13 cellular contexts compared by ENCODE assay signal in genomic region chrX:83008415-83008814, GRCh38.
A peak's percentile ranks its signal among the peaks of the same experiment; 100 is the strongest.
DNase-seq lines count a peak whose midpoint lies in the region; ATAC-seq and TF ChIP-seq lines count a peak whose summit lies in the region.
"Had no signal": no experiment of that assay in that cellular context is flagged by ENCODE, and none has a peak within 500 bp of the region (broad histone marks: within the 10 kb centered on the region; RNA-seq: fewer than 3 reads in every experiment).

No MANE protein-coding gene starts in this region.

- no peaks in the 10 kb centered on the region for H3K9me3 Mint-ChIP-seq in activated CD4-positive, alpha-beta memory T cell treated with anti-CD3 and anti-CD28 coated beads, Interleukin-2, amount 10 ng/mL, durations not matched to agents 7 days and 5 days
- H3K9me3 Mint-ChIP-seq: CD4-positive, alpha-beta memory T cell; dendritic cell treated with granulocyte-macrophage colony-stimulating factor and Interleukin-4, amounts not matched to agents 40 ng/mL and 50 ng/mL, for 4 days had no signal

- CTCF ChIA-PET in Panc1 (lab: Charles Lee): no interaction called here
- CTCF ChIA-PET in activated CD4-positive, alpha-beta memory T cell treated with anti-CD3 and anti-CD28 coated beads, Interleukin-2, amount 10 ng/mL, durations not matched to agents 7 days and 5 days (lab: Charles Lee): no interaction called here

- H3K27me3 ChIP-seq in Panc1 (ENCODE audit: control insufficient read depth, insufficient read depth, low read length): no peaks in the 10 kb centered on the region

- BruUV-seq in Panc1 (replicated peaks; lab: Mats Ljungman, UMichigan): no TSS peak

- no peaks in the 10 kb centered on the region for H3K27me3 Mint-ChIP-seq in activated CD4-positive, alpha-beta memory T cell treated with anti-CD3 and anti-CD28 coated beads, Interleukin-2, amount 10 ng/mL, durations not matched to agents 7 days and 5 days
- H3K27me3 Mint-ChIP-seq: CD4-positive, alpha-beta memory T cell; dendritic cell treated with granulocyte-macrophage colony-stimulating factor and Interleukin-4, amounts not matched to agents 40 ng/mL and 50 ng/mL, for 4 days had no signal

- in situ Hi-C loops in ACHN (cut with HindIII; ENCODE audit: low pct_ligation_motif_present, low pct_unique_long_range_greater_than_20kb, low sequenced_read_pairs) (no loop called here), GM13977 (cut with MboI; ENCODE audit: low pct_unique_long_range_greater_than_20kb, low sequenced_read_pairs, unreplicated experiment) (no loop called here), Panc1 (cut with HindIII; ENCODE audit: low pct_unique_long_range_greater_than_20kb, low sequenced_read_pairs) (no loop called here)

- H3K36me3 Mint-ChIP-seq in activated CD4-positive, alpha-beta memory T cell treated with anti-CD3 and anti-CD28 coated beads, Interleukin-2, amount 10 ng/mL, durations not matched to agents 7 days and 5 days (ENCODE audit: low read depth): no peaks in the 10 kb centered on the region
- H3K36me3 Mint-ChIP-seq: CD4-positive, alpha-beta memory T cell had no signal

- ATAC-seq in Panc1: no peak

- DNase-seq in ACHN (peak; percentile 1), GM13977 (ENCODE audit: low spot score) (no peak), Panc1 (ENCODE audit: low read depth, low spot score) (no peak), fibroblast of mammary gland (ENCODE audit: low read depth) (peak; percentile 1), H4 (ENCODE audit: low spot score) (no peak), GM20000 (ENCODE audit: low spot score) (no peak)
- DNase-seq in stimulated activated CD4-positive, alpha-beta T cell treated with anti-CD3 and anti-CD28 coated beads, Interleukin-2, amount 100 ng/mL, for 48 hours: no peak
- DNase-seq in activated CD4-positive, alpha-beta memory T cell treated with anti-CD3 and anti-CD28 coated beads, Interleukin-2, amount 10 ng/mL, durations not matched to agents 7 days and 5 days: no peak
- DNase-seq: kidney glomerular epithelial cell, NCI-H1048, SHP77 treated with DMSO at 0.1 percent for 48 hours had no signal

- H3K4me3 ChIP-seq in Panc1 (ENCODE audit: low read depth in 2 of 2, low read length in 2 of 2) (no peak overlapping the region), fibroblast of mammary gland (ENCODE audit: control insufficient read depth, low read depth, low read length) (no peak overlapping the region)

- H3K9me3 ChIP-seq in Panc1 (ENCODE audit: control insufficient read depth, insufficient read depth, low read depth, low read length): no peaks in the 10 kb centered on the region

- H3K4me1 ChIP-seq in Panc1 (ENCODE audit: control insufficient read depth, insufficient read depth, low read length): no peaks in the 10 kb centered on the region

- no peak overlapping the region for H3K27ac ChIP-seq in Panc1 (ENCODE audit: low read length)

- H3K36me3 ChIP-seq in Panc1 (ENCODE audit: control insufficient read depth, insufficient read depth, low read length): no peaks in the 10 kb centered on the region

- TF ChIP-seq CTCF in GM13977 (IDR thresholded peaks at IDR 0.05; ENCODE audit: extremely low read depth, insufficient read depth, missing control alignments) (peak; percentile 56), Panc1 (IDR thresholded peaks at IDR 0.05) (peak; percentile 51; the same call in 1 of the 2 replicates), fibroblast of mammary gland (conservative IDR thresholded peaks at IDR 0.05; ENCODE audit: control insufficient read depth, insufficient read depth, low read depth, low read length) (peak; percentile 44), GM20000 (IDR thresholded peaks at IDR 0.05; ENCODE audit: extremely low read depth, missing control alignments) (no peak)

- H3K4me1 Mint-ChIP-seq in activated CD4-positive, alpha-beta memory T cell treated with anti-CD3 and anti-CD28 coated beads, Interleukin-2, amount 10 ng/mL, durations not matched to agents 7 days and 5 days: no peaks in the 10 kb centered on the region
- H3K4me1 Mint-ChIP-seq: CD4-positive, alpha-beta memory T cell had no signal

- POLR2A ChIA-PET in Panc1 (lab: Charles Lee): no interaction called here
- POLR2A ChIA-PET in activated CD4-positive, alpha-beta memory T cell treated with anti-CD3 and anti-CD28 coated beads, Interleukin-2, amount 10 ng/mL, durations not matched to agents 7 days and 5 days (lab: Charles Lee): no interaction called here

- no peak overlapping the region for H3K27ac Mint-ChIP-seq in activated CD4-positive, alpha-beta memory T cell treated with anti-CD3 and anti-CD28 coated beads, Interleukin-2, amount 10 ng/mL, durations not matched to agents 7 days and 5 days
- H3K27ac Mint-ChIP-seq: CD4-positive, alpha-beta memory T cell; dendritic cell treated with granulocyte-macrophage colony-stimulating factor and Interleukin-4, amounts not matched to agents 40 ng/mL and 50 ng/mL, for 4 days had no signal

- no peak overlapping the region for H3K4me3 Mint-ChIP-seq in activated CD4-positive, alpha-beta memory T cell treated with anti-CD3 and anti-CD28 coated beads, Interleukin-2, amount 10 ng/mL, durations not matched to agents 7 days and 5 days
- H3K4me3 Mint-ChIP-seq: CD4-positive, alpha-beta memory T cell; dendritic cell treated with granulocyte-macrophage colony-stimulating factor and Interleukin-4, amounts not matched to agents 40 ng/mL and 50 ng/mL, for 4 days had no signal

- intact Hi-C loops in Panc1 (cut with micrococcal nuclease; ENCODE audit: unreplicated experiment): no loop called here

Comparison
In these comparisons a context has a peak if more than half of its experiments do, and no peak if none do; other contexts are left out.
1. DNase-seq: peak in ACHN (single experiment) and fibroblast of mammary gland (single experiment); none in GM13977 (single experiment), Panc1 (single experiment), H4 (single experiment), stimulated activated CD4-positive, alpha-beta T cell treated with anti-CD3 and anti-CD28 coated beads, Interleukin-2, amount 100 ng/mL, for 48 hours (0 of 2), activated CD4-positive, alpha-beta memory T cell treated with anti-CD3 and anti-CD28 coated beads, Interleukin-2, amount 10 ng/mL, durations not matched to agents 7 days and 5 days (single experiment) and GM20000 (single experiment).